25 cellular contexts compared by ENCODE assay signal in the genomic region with DNA sequence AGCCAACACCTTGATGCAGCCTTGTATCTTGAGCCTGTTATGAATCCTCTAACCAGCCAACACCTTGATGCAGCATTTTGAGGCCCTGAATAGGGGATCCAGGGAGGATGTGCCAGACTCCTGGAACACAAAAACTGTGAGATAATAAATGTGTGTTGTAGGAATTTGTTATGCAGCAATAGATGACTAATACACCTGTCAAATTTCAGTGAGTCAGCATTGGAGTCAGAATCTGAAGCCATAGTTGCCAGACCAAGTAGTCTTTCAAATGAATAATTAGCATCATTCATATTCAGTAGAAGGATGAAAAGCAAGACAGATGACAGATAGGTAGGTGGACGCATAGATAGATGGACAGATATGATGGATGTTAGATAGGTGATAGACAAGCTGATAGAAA.
"Had no signal": no experiment of that assay in that cellular context is flagged by ENCODE, and none has a peak within 500 bp of the region (broad histone marks: within the 10 kb centered on the region; RNA-seq: fewer than 3 reads in every experiment).

No MANE protein-coding gene starts in this region.

- DNase-seq: dermis blood vessel endothelial cell; effector memory CD4-positive, alpha-beta T cell; foreskin fibroblast; heart left ventricle; left cardiac atrium; left lung; mesendoderm; midbrain; naive thymus-derived CD4-positive, alpha-beta T cell; nucleus accumbens; stimulated activated CD4-positive, alpha-beta T cell treated with anti-CD3 and anti-CD28 coated beads, Interleukin-12 subunit alpha, Interleukin-12 subunit beta, amount 100 ng/mL, for 4 hours; stimulated activated CD4-positive, alpha-beta T cell treated with anti-CD3 and anti-CD28 coated beads, Interleukin-1b, Interleukin-23, amount 100 ng/mL, for 48 hours; stimulated activated CD4-positive, alpha-beta T cell treated with anti-CD3 and anti-CD28 coated beads, Interleukin-4, amount 100 ng/mL, for 24 hours; stimulated activated naive CD4-positive, alpha-beta T cell treated with Interleukin-2 at 50 U/mL for 16 hours; stomach; thyroid gland; trophoblast cell had no signal

- H3K27me3 ChIP-seq: gastroesophageal sphincter, heart left ventricle, hepatocyte, left lung, right atrium auricular region, stomach, thyroid gland had no signal

- H3K4me1 ChIP-seq: gastroesophageal sphincter, heart left ventricle, left lung, prostate gland, right atrium auricular region, stomach, thyroid gland had no signal

- H2AFZ ChIP-seq: hepatocyte had no signal

- H3K79me2 ChIP-seq: hepatocyte had no signal

- ATAC-seq: gastroesophageal sphincter; heart left ventricle; left cardiac atrium; left lung; naive thymus-derived CD4-positive, alpha-beta T cell; sciatic nerve; stimulated activated effector memory CD8-positive, alpha-beta T cell treated with anti-CD3 and anti-CD28 coated beads, Interleukin-12 subunit alpha, Interleukin-12 subunit beta, amount 100 ng/mL, for 72 hours had no signal

- H3K9me3 ChIP-seq: gastroesophageal sphincter, heart left ventricle, prostate gland, right atrium auricular region, stomach, thyroid gland had no signal

- H3K27ac ChIP-seq: coronary artery, gastroesophageal sphincter, heart left ventricle, hepatocyte, left lung, prostate gland, right atrium auricular region, stomach, thyroid gland had no signal

- H3K36me3 ChIP-seq: gastroesophageal sphincter, heart left ventricle, left lung, prostate gland, right atrium auricular region, stomach, thyroid gland had no signal

- H3K4me2 ChIP-seq: hepatocyte, smooth muscle cell had no signal

- H3K4me3 ChIP-seq: coronary artery, gastroesophageal sphincter, heart left ventricle, hepatocyte, left lung, prostate gland, right atrium auricular region, smooth muscle cell, stomach, thyroid gland had no signal
